ENCODE assay signal across 18 cellular contexts in genomic region chr12:19338405-19338804, GRCh38.
DNase-seq lines count a peak whose midpoint lies in the region; ATAC-seq and FAIRE-seq lines count a peak whose summit lies in the region.
"Had no signal": no experiment of that assay in that cellular context is flagged by ENCODE, and none has a peak within 500 bp of the region (broad histone marks: within the 10 kb centered on the region; RNA-seq: fewer than 3 reads in every experiment).

No MANE protein-coding gene starts in this region.

- no peak overlapping the region for H3K4me3 Mint-ChIP-seq in effector memory CD8-positive, alpha-beta T cell
- H3K4me3 Mint-ChIP-seq: B cell; CD4-positive, alpha-beta T cell had no signal

- H3K4me1 Mint-ChIP-seq in effector memory CD8-positive, alpha-beta T cell (ENCODE audit: low read depth in 2 of 2), result no peaks in the 10 kb centered on the region
- H3K4me1 Mint-ChIP-seq: B cell had no signal

- H3K9me3 Mint-ChIP-seq in effector memory CD8-positive, alpha-beta T cell, result no peaks in the 10 kb centered on the region

- DNase-seq in A172 (ENCODE audit: low spot score) (peak; percentile 1), EH (ENCODE audit: low read depth) (peak; percentile 38), RPMI7951 (ENCODE audit: low read depth) (peak; percentile 69), fibroblast of peridontal ligament (ENCODE audit: extremely low read depth) (peak; percentile 5), frontal cortex (ENCODE audit: low spot score in 2 of 2) (no peak), GM19239 (ENCODE audit: insufficient read length, low spot score) (no peak)
- no peak for DNase-seq in effector memory CD8-positive, alpha-beta T cell
- DNase-seq: ACHN; CD4-positive, alpha-beta T cell; DMS79; NCI-H1930; NCI-H2171; NCI-H774; PC-9; SK-N-SH had no signal

- peaks cover 6% of the 10 kb centered on the region for H3K36me3 Mint-ChIP-seq in effector memory CD8-positive, alpha-beta T cell (ENCODE audit: insufficient read depth)

- no peak for ATAC-seq in effector memory CD8-positive, alpha-beta T cell (replicated peaks)
- ATAC-seq in HG03139 (IDR thresholded peaks at IDR 0.05; ENCODE audit: unreplicated experiment), result no peak

- no peak overlapping the region for H3K27ac Mint-ChIP-seq in effector memory CD8-positive, alpha-beta T cell
- H3K27ac Mint-ChIP-seq: B cell; CD4-positive, alpha-beta T cell had no signal

- no peak for FAIRE-seq in frontal cortex (lab: Jason Lieb, UNC)
- no peak for FAIRE-seq in GM19239 (lab: Jason Lieb, UNC)
- FAIRE-seq: H54 had no signal

- H3K27me3 Mint-ChIP-seq in effector memory CD8-positive, alpha-beta T cell, result no peaks in the 10 kb centered on the region
- H3K27me3 Mint-ChIP-seq: B cell; CD4-positive, alpha-beta T cell had no signal

Comparison
In these comparisons a context has a peak if more than half of its experiments do, and no peak if none do; other contexts are left out.
1. DNase-seq: peak in A172 (single experiment), EH (single experiment), RPMI7951 (single experiment) and fibroblast of peridontal ligament (single experiment); none in effector memory CD8-positive, alpha-beta T cell (0 of 3), frontal cortex (0 of 2) and GM19239 (single experiment).